31 cellular contexts compared by ENCODE assay signal in the genomic region with DNA sequence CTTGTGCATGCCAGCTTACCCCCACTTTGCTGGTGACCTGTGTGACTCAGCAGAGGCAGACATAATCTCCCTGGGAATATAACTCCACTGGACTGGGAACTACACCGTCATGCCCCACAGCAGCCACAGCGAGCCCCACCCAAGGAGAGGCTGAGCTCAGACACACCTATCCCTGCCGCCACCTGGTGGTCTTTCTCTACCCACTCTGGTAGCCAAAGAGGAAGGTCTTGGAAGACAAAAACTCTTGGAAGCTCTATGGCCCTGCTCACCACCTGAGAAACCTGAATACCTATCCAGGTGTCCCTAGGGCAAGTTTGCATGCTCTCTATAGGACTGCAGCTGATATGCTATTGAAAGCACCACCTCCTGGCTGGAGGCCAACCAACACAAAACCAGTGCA. TPM values are rescaled to one million over a fixed set of nuclear protein-coding genes. Genes with fewer than 3 reads are reported as not detected.
"Had no signal": no experiment of that assay in that cellular context is flagged by ENCODE, and none has a peak within 500 bp of the region (broad histone marks: within the 10 kb centered on the region; RNA-seq: fewer than 3 reads in every experiment).

No MANE protein-coding gene starts in this region.

- H3K4me2 ChIP-seq: neural progenitor cell, smooth muscle cell had no signal

- H3K36me3 Mint-ChIP-seq: immature natural killer cell; stimulated activated memory B cell treated with anti-CD40 and anti-IgM and Interleukin-4, amounts not matched to agents 10 μg/mL and 1 μg/mL and 100 μg/mL, for 72 hours had no signal

- H3K27me3 ChIP-seq: left lung, neural progenitor cell, neutrophil, right atrium auricular region, right lobe of liver, tibial nerve, uterus had no signal

- H3K27ac Mint-ChIP-seq: immature natural killer cell; naive thymus-derived CD8-positive, alpha-beta T cell; nephron; neural progenitor cell; progenitor cell of endocrine pancreas; stimulated activated memory B cell treated with anti-CD40 and anti-IgM and Interleukin-4, amounts not matched to agents 10 μg/mL and 1 μg/mL and 100 μg/mL, for 72 hours; stimulated activated naive CD8-positive, alpha-beta T cell treated with anti-CD3 and anti-CD28 coated beads, Interleukin-15, amount 100 ng/mL, for 72 hours; type B pancreatic cell had no signal

- H3K27me3 Mint-ChIP-seq: progenitor cell of endocrine pancreas, type B pancreatic cell had no signal

- H3K4me3 ChIP-seq: left lung, lower lobe of right lung, neural progenitor cell, right atrium auricular region, right lobe of liver, smooth muscle cell, tibial nerve, uterus had no signal

- H3K9me3 ChIP-seq: lower lobe of right lung, neutrophil, right atrium auricular region, right lobe of liver, uterus had no signal

- H3K4me3 Mint-ChIP-seq: immature natural killer cell; naive thymus-derived CD8-positive, alpha-beta T cell; nephron; neural progenitor cell; stimulated activated memory B cell treated with anti-CD40 and anti-IgM and Interleukin-4, amounts not matched to agents 10 μg/mL and 1 μg/mL and 100 μg/mL, for 72 hours; stimulated activated naive CD8-positive, alpha-beta T cell treated with anti-CD3 and anti-CD28 coated beads, Interleukin-15, amount 100 ng/mL, for 72 hours; type B pancreatic cell had no signal

- H3K4me1 ChIP-seq: left lung, lower lobe of right lung, neural progenitor cell, parathyroid adenoma, right atrium auricular region, right lobe of liver, tibial nerve, uterus had no signal

- H3K4me1 Mint-ChIP-seq: immature natural killer cell; naive thymus-derived CD8-positive, alpha-beta T cell; nephron; neural progenitor cell; stimulated activated memory B cell treated with anti-CD40 and anti-IgM and Interleukin-4, amounts not matched to agents 10 μg/mL and 1 μg/mL and 100 μg/mL, for 72 hours; stimulated activated naive CD8-positive, alpha-beta T cell treated with anti-CD3 and anti-CD28 coated beads, Interleukin-15, amount 100 ng/mL, for 72 hours had no signal

- H2AFZ ChIP-seq: neural progenitor cell, parathyroid adenoma had no signal

- H3K36me3 ChIP-seq: left lung, lower lobe of right lung, neural progenitor cell, neutrophil, right atrium auricular region, right lobe of liver, tibial nerve, uterus had no signal

- H3K27ac ChIP-seq: left lung, lower lobe of right lung, neural progenitor cell, neutrophil, parathyroid adenoma, right atrium auricular region, right lobe of liver, tibial nerve, uterus had no signal

- H3K79me2 ChIP-seq: parathyroid adenoma had no signal

- H3K9me3 Mint-ChIP-seq: stimulated activated naive CD8-positive, alpha-beta T cell treated with anti-CD3 and anti-CD28 coated beads, Interleukin-15, amount 100 ng/mL, for 72 hours had no signal

- DNase-seq: immature natural killer cell; kidney; left colon; left lung; lower lobe of right lung; mammary epithelial cell; mesenchymal stem cell; occipital lobe; right lobe of liver; stimulated activated CD4-positive, alpha-beta T cell treated with anti-CD3 and anti-CD28 coated beads, Interleukin-1b, Interleukin-23, amount 100 ng/mL, for 48 hours; stimulated activated CD4-positive, alpha-beta T cell treated with anti-CD3 and anti-CD28 coated beads, Interleukin-2, amount 100 ng/mL, for 48 hours; stimulated activated CD4-positive, alpha-beta T cell treated with anti-CD3 and anti-CD28 coated beads, Interleukin-4, amount 100 ng/mL, for 4 hours; stimulated activated CD8-positive, alpha-beta memory T cell treated with anti-CD3 and anti-CD28 coated beads, Interleukin-4, amount 100 ng/mL, for 48 hours; stimulated activated naive CD4-positive, alpha-beta T cell treated with Interleukin-2 at 50 U/mL for 16 hours; stimulated activated naive CD8-positive, alpha-beta T cell treated with anti-CD3 and anti-CD28 coated beads, Interleukin-15, amount 100 ng/mL, for 72 hours; substantia nigra; uterus had no signal

- H3K9ac ChIP-seq: neural progenitor cell, parathyroid adenoma had no signal

RNA-seq across cellular contexts. Expression of a gene that starts 48.1 kb away (rescaled TPM):
- total RNA-seq: mammary epithelial cell; naive thymus-derived CD8-positive, alpha-beta T cell; osteocyte; pulmonary artery endothelial cell; right atrium auricular region; smooth muscle cell had no signal
- polyA plus RNA-seq: immature natural killer cell; liver; mammary epithelial cell; naive thymus-derived CD8-positive, alpha-beta T cell; smooth muscle cell had no signal
